Comparison of ENCODE assay signal across 8 cellular contexts in the genomic region with DNA sequence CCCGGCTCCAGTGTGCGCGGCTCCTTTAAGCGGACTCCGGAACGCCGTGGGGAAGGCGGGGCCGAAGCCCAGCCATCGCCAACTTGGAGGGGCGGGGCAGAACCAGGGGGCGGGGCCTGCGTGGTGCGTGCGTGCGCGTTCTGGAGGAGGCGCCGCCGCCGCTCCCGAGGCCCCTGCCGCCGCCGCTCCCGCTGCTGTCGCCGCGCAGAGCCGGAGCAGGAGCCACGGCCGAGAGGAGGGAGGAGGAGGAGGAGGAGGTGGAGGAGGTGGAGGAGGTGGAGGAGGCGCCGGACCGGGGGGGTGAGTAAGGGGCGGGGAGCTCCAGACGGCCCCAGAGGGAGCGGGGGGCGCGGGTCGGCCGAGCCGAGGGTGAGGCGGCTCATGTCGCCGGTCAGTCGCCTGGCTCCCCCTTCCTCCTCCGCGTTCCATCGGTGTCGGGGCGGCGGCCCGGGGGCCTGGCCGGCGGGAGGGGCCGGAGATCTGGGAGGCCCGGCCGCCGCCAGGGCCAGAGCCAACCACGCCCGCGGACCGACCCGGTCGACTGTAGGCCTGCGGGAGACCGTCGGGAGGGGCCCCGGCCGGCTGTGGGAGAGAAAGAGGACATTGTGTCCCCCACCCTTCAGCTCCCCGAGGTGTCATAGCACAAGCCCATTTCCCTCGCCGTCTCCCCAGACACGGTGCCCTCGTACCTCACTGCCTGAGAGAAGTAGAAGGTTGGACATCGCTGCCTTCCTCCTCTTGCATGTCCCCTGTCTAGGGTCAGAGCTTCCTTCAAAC. TPM values are rescaled to one million over a fixed set of nuclear protein-coding genes. Genes with fewer than 3 reads are reported as not detected.
DNase-seq lines count a peak whose midpoint lies in the region; ATAC-seq and TF ChIP-seq lines count a peak whose summit lies in the region.

Gene RAP1A (plus strand): TSS at position 155 of the 777 bp plus-strand sequence. CDS start 71,572 bp downstream, outside the sequence.

- peaks cover 74% of the 10 kb centered on the region for H3K4me1 Mint-ChIP-seq in central memory CD8-positive, alpha-beta T cell

- peaks cover 47% of the 10 kb centered on the region for H3K79me2 ChIP-seq in ACC112 (ENCODE audit: control insufficient read depth, insufficient read depth, low read length, unreplicated experiment)

- H3K27ac Mint-ChIP-seq in central memory CD8-positive, alpha-beta T cell (ENCODE audit: low read depth), result peak within 1 kb of the TSS; percentile 85

- peak; percentile 66 for ATAC-seq in GM18909 (IDR thresholded peaks at IDR 0.05; ENCODE audit: poor library complexity, unreplicated experiment)
- peak; percentile 57 for ATAC-seq in HG03196 (IDR thresholded peaks at IDR 0.05; ENCODE audit: unreplicated experiment)
- ATAC-seq in central memory CD8-positive, alpha-beta T cell (replicated peaks; ENCODE audit: extremely low read depth, poor library complexity, severe bottlenecking), result peak; percentile 73

- DNase-seq in NCI-H446 (lab: John Stamatoyannopoulos, UW), result peak; percentile 83 to 96
- peak; percentile 94 for DNase-seq in activated CD4-positive, CD25-positive, alpha-beta regulatory T cell treated with anti-CD3 and anti-CD28 coated beads, Interleukin-2, amount 50 U/mL, for 72 hours
- DNase-seq in central memory CD8-positive, alpha-beta T cell (ENCODE audit: low spot score in 2 of 2), result peak; percentile 81 to 84
- DNase-seq in iris pigment epithelial cell (ENCODE audit: low read depth), result peak; percentile 91
- peak; percentile 99 for DNase-seq in spleen

- H3K9me3 ChIP-seq in spleen, result no peaks in the 10 kb centered on the region

- peaks cover 16% of the 10 kb centered on the region for H3K4me1 ChIP-seq in ACC112 (ENCODE audit: control insufficient read depth, insufficient read depth, low read length, unreplicated experiment)
- H3K4me1 ChIP-seq in spleen, result peaks cover 63 to 92% (median 87%) of the 10 kb centered on the region in 6 donors

- peak within 1 kb of the TSS; percentile 63 for H3K27ac ChIP-seq in ACC112 (ENCODE audit: low read depth, low read length)
- H3K27ac ChIP-seq in spleen, result peak within 1 kb of the TSS; percentile 94 to 100 (median 98)

- TF ChIP-seq CTCF in spleen (IDR thresholded peaks at IDR 0.05 in 8 of 11, conservative IDR thresholded peaks at IDR 0.05 in 3 of 11), result no peak

- no peaks in the 10 kb centered on the region for H3K27me3 Mint-ChIP-seq in central memory CD8-positive, alpha-beta T cell

- H3K4me3 Mint-ChIP-seq in central memory CD8-positive, alpha-beta T cell, result peak within 1 kb of the TSS; percentile 94

- H3K4me3 ChIP-seq in ACC112 (ENCODE audit: low read depth, low read length) (peak within 1 kb of the TSS; percentile 95), spleen (peak within 1 kb of the TSS; percentile 71 to 85 (median 81))

- peak within 1 kb of the TSS; percentile 98 for H2AFZ ChIP-seq in ACC112 (ENCODE audit: low read length, unreplicated experiment)

- 0 to 1% (median 0%) methylated on average over 29 to 77 of the region's 77 CpGs for WGBS in spleen, 5 donors

- peaks cover 18% of the 10 kb centered on the region for H3K36me3 Mint-ChIP-seq in central memory CD8-positive, alpha-beta T cell (ENCODE audit: insufficient read depth)

- no peaks in the 10 kb centered on the region for H3K27me3 ChIP-seq in ACC112 (ENCODE audit: insufficient read depth, low read length)
- H3K27me3 ChIP-seq in spleen (replicated peaks in 1 of 7), result no peaks in the 10 kb centered on the region

- no peaks in the 10 kb centered on the region for H3K9me3 Mint-ChIP-seq in central memory CD8-positive, alpha-beta T cell

- intact Hi-C loops in spleen (cut with DNase I; ENCODE audit: low total_unique reads), result no loop called here

- H3K36me3 ChIP-seq in ACC112 (ENCODE audit: insufficient read depth, low read length) (no peaks in the 10 kb centered on the region), spleen (peaks cover 0 to 7% (median 0%) of the 10 kb centered on the region in 6 donors)

- TF ChIP-seq POLR2A in spleen (IDR thresholded peaks at IDR 0.05), result peak in 2 of 3 donors; percentile 43 to 70

RNA-seq across cellular contexts. Expression of gene RAP1A, which starts in this region (rescaled TPM):
- 100 to 1,000 TPM in 5 of 7 donors, 10 to 100 TPM in 2; 83.3 to 125 (median 113) TPM for total RNA-seq in spleen
- polyA plus RNA-seq in spleen, result 100 to 1,000 TPM in 1 of 3 donors, 10 to 100 TPM in 2; 93.6 to 106 (median 99.3) TPM

Comparison
In these comparisons a context has a peak if more than half of its experiments do, and no peak if none do; other contexts are left out.
1. Peak in every context shown above with its lines: DNase-seq, ATAC-seq, H3K4me3 ChIP-seq and H3K27ac ChIP-seq.